10 cellular contexts compared by ENCODE assay signal in the genomic region with DNA sequence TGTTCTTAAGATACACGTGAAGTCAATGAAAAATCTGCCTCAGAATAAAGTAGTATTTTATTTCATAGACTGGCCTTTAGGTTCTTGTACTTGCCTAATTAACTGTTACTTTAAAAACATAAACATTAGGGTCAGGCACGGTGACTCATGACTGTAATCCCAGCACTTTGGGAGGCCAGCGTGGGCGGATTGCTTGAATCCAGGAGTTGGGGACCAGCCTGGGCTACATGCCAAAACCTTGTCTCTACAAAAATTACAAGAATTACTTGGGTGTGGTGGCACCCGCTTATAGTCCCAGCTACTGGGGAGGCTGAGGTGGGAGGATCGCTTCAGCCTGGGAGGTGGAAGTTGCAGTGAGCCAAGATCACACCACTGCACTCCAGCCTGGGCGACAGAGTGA. TPM values are rescaled to one million over a fixed set of nuclear protein-coding genes. Genes with fewer than 3 reads are reported as not detected.
DNase-seq lines count a peak whose midpoint lies in the region; ATAC-seq and TF ChIP-seq lines count a peak whose summit lies in the region.
"Had no signal": no experiment of that assay in that cellular context is flagged by ENCODE, and none has a peak within 500 bp of the region (broad histone marks: within the 10 kb centered on the region; RNA-seq: fewer than 3 reads in every experiment).

No MANE protein-coding gene starts in this region.

- H3K36me3 Mint-ChIP-seq in activated T-cell treated with anti-CD3 and anti-CD28 coated beads, Interleukin-2, amount 50 U/mL, for 72 hours (ENCODE audit: insufficient read depth in 2 of 2), result peaks cover 3 to 15% of the 10 kb centered on the region in 2 donors
- peaks cover 43% of the 10 kb centered on the region for H3K36me3 Mint-ChIP-seq in activated naive CD8-positive, alpha-beta T cell treated with anti-CD3 and anti-CD28 coated beads, Interleukin-2, amount 50 U/mL, for 24 hours (ENCODE audit: low read depth)

- no peak for TF ChIP-seq POLR2A in transverse colon (IDR thresholded peaks at IDR 0.05)

- no peak for TF ChIP-seq EP300 in transverse colon (IDR thresholded peaks at IDR 0.05; ENCODE audit: low read depth)

- H3K27ac Mint-ChIP-seq in activated T-cell treated with anti-CD3 and anti-CD28 coated beads, Interleukin-2, amount 50 U/mL, for 72 hours, result peak overlapping the region; percentile 33
- no peak overlapping the region for H3K27ac Mint-ChIP-seq in activated naive CD8-positive, alpha-beta T cell treated with anti-CD3 and anti-CD28 coated beads, Interleukin-2, amount 50 U/mL, for 24 hours

- H3K27me3 Mint-ChIP-seq in activated T-cell treated with anti-CD3 and anti-CD28 coated beads, Interleukin-2, amount 50 U/mL, for 72 hours (ENCODE audit: low read depth), result no peaks in the 10 kb centered on the region
- H3K27me3 Mint-ChIP-seq in activated naive CD8-positive, alpha-beta T cell treated with anti-CD3 and anti-CD28 coated beads, Interleukin-2, amount 50 U/mL, for 24 hours, result no peaks in the 10 kb centered on the region
- H3K27me3 Mint-ChIP-seq: activated B cell treated with CpG ODN at 0.5 μM for 24 hours; activated naive CD8-positive, alpha-beta T cell treated with anti-CD3 and anti-CD28 coated beads, Interleukin-2, amount 10 ng/mL, durations not matched to agents 7 days and 5 days had no signal

- ATAC-seq in activated T-cell treated with anti-CD3 and anti-CD28 coated beads, Interleukin-2, amount 50 U/mL, for 72 hours (replicated peaks in 1 of 2), result no peak
- ATAC-seq in activated naive CD8-positive, alpha-beta T cell treated with anti-CD3 and anti-CD28 coated beads, Interleukin-2, amount 50 U/mL, for 24 hours, result no peak

- TF ChIP-seq CTCF in transverse colon (IDR thresholded peaks at IDR 0.05), result no peak

- H3K4me1 ChIP-seq in adipocyte (ENCODE audit: control insufficient read depth, insufficient read depth, low read length) (peaks cover 31% of the 10 kb centered on the region), transverse colon (peaks cover 0 to 29% (median 16%) of the 10 kb centered on the region in 4 donors)

- H3K9me3 Mint-ChIP-seq in activated T-cell treated with anti-CD3 and anti-CD28 coated beads, Interleukin-2, amount 50 U/mL, for 72 hours, result no peaks in the 10 kb centered on the region
- H3K9me3 Mint-ChIP-seq in activated naive CD8-positive, alpha-beta T cell treated with anti-CD3 and anti-CD28 coated beads, Interleukin-2, amount 50 U/mL, for 24 hours, result no peaks in the 10 kb centered on the region
- H3K9me3 Mint-ChIP-seq: activated B cell treated with CpG ODN at 0.5 μM for 24 hours; activated naive CD8-positive, alpha-beta T cell treated with anti-CD3 and anti-CD28 coated beads, Interleukin-2, amount 10 ng/mL, durations not matched to agents 7 days and 5 days had no signal

- in situ Hi-C loops in transverse colon (cut with MboI; ENCODE audit: low pct_ligation_motif_present in 1 of 4, low pct_unique_long_range_greater_than_20kb in 1 of 4, low sequenced_read_pairs in 3 of 4), result loop anchor here (10.0 to 25.0 kb wide), 3 partner anchors 183 to 408 kb away; a partner anchor contains a TSS

- WGBS in transverse colon (ENCODE audit: low coverage in 1 of 2), 2 donors, result 34 to 44% methylated on average over 2 to 7 of the region's 7 CpGs

- H3K4me1 Mint-ChIP-seq in activated T-cell treated with anti-CD3 and anti-CD28 coated beads, Interleukin-2, amount 50 U/mL, for 72 hours (ENCODE audit: low read depth), result no peaks in the 10 kb centered on the region
- H3K4me1 Mint-ChIP-seq in activated naive CD8-positive, alpha-beta T cell treated with anti-CD3 and anti-CD28 coated beads, Interleukin-2, amount 50 U/mL, for 24 hours, result no peaks in the 10 kb centered on the region
- H3K4me1 Mint-ChIP-seq: activated B cell treated with CpG ODN at 0.5 μM for 24 hours; activated naive CD8-positive, alpha-beta T cell treated with anti-CD3 and anti-CD28 coated beads, Interleukin-2, amount 10 ng/mL, durations not matched to agents 7 days and 5 days had no signal

- peaks cover 71% of the 10 kb centered on the region for H3K36me3 ChIP-seq in adipocyte (ENCODE audit: control insufficient read depth, insufficient read depth, low read length, severe bottlenecking)
- peaks cover 0 to 52% (median 25%) of the 10 kb centered on the region in 4 donors for H3K36me3 ChIP-seq in transverse colon

- H3K27ac ChIP-seq in transverse colon, result peak overlapping the region in 2 of 4 donors; percentile 5 to 43

- H3K4me3 Mint-ChIP-seq in activated T-cell treated with anti-CD3 and anti-CD28 coated beads, Interleukin-2, amount 50 U/mL, for 72 hours, result no peak overlapping the region
- H3K4me3 Mint-ChIP-seq in activated naive CD8-positive, alpha-beta T cell treated with anti-CD3 and anti-CD28 coated beads, Interleukin-2, amount 50 U/mL, for 24 hours, result no peak overlapping the region
- H3K4me3 Mint-ChIP-seq: activated B cell treated with CpG ODN at 0.5 μM for 24 hours; activated naive CD8-positive, alpha-beta T cell treated with anti-CD3 and anti-CD28 coated beads, Interleukin-2, amount 10 ng/mL, durations not matched to agents 7 days and 5 days had no signal

- H3K9ac ChIP-seq in adipocyte (ENCODE audit: low read length), result peak overlapping the region; percentile 5

- H3K4me3 ChIP-seq in adipocyte (ENCODE audit: low read length) (no peak overlapping the region), transverse colon (no peak overlapping the region)

- intact Hi-C loops in transverse colon (cut with DNase I; ENCODE audit: low total_unique reads), result loop anchor here (10.0 kb wide), 1 partner anchor 401 kb away; a partner anchor contains a TSS

- no peak for DNase-seq in activated T-cell treated with anti-CD3 and anti-CD28 coated beads, Interleukin-2, amount 50 U/mL, for 72 hours
- DNase-seq in activated T-cell treated with anti-CD3 and anti-CD28 coated beads for 4 hours (no peak), adipocyte (ENCODE audit: low read depth) (peak; percentile 90), glomerular visceral epithelial cell (ENCODE audit: extremely low spot score) (peak; percentile 68), transverse colon (peak; percentile 41), cortex of kidney (lab: John Stamatoyannopoulos, UW) (no peak)
- DNase-seq in activated naive CD8-positive, alpha-beta T cell treated with anti-CD3 and anti-CD28 coated beads, Interleukin-2, amount 50 U/mL, for 24 hours, result no peak
- DNase-seq in activated naive CD4-positive, alpha-beta T cell (lab: John Stamatoyannopoulos, UW), result no peak
- DNase-seq: activated B cell treated with CpG ODN at 0.5 μM for 24 hours; activated naive CD8-positive, alpha-beta T cell treated with anti-CD3 and anti-CD28 coated beads, Interleukin-2, amount 10 ng/mL, durations not matched to agents 7 days and 5 days had no signal

- H3K9me3 ChIP-seq in adipocyte (ENCODE audit: control insufficient read depth, low read length) (no peaks in the 10 kb centered on the region), transverse colon (no peaks in the 10 kb centered on the region)

- H3K27me3 ChIP-seq in adipocyte (replicated peaks; ENCODE audit: control insufficient read depth, insufficient read depth, low read length) (no peaks in the 10 kb centered on the region), transverse colon (no peaks in the 10 kb centered on the region)

RNA-seq across cellular contexts. Expression of a gene that starts 16.0 kb away (rescaled TPM):
- total RNA-seq in activated T-cell treated with anti-CD3 and anti-CD28 coated beads, Interleukin-2, amount 50 U/mL, for 72 hours, result 1 to 10 TPM; 4.0 to 4.1 TPM
- 10 to 100 TPM; 13.9 to 45.6 (median 17.2) TPM for total RNA-seq in transverse colon

Comparison
In these comparisons a context has a peak if more than half of its experiments do, and no peak if none do; other contexts are left out.
1. DNase-seq: peak in adipocyte (single experiment), glomerular visceral epithelial cell (single experiment) and transverse colon (single experiment); none in activated T-cell treated with anti-CD3 and anti-CD28 coated beads, Interleukin-2, amount 50 U/mL, for 72 hours (0 of 2), activated T-cell treated with anti-CD3 and anti-CD28 coated beads for 4 hours (single experiment), activated naive CD8-positive, alpha-beta T cell treated with anti-CD3 and anti-CD28 coated beads, Interleukin-2, amount 50 U/mL, for 24 hours (single experiment), activated naive CD4-positive, alpha-beta T cell (0 of 4) and cortex of kidney (single experiment).